Comparison of ENCODE assay signal across 8 cellular contexts in the genomic region with DNA sequence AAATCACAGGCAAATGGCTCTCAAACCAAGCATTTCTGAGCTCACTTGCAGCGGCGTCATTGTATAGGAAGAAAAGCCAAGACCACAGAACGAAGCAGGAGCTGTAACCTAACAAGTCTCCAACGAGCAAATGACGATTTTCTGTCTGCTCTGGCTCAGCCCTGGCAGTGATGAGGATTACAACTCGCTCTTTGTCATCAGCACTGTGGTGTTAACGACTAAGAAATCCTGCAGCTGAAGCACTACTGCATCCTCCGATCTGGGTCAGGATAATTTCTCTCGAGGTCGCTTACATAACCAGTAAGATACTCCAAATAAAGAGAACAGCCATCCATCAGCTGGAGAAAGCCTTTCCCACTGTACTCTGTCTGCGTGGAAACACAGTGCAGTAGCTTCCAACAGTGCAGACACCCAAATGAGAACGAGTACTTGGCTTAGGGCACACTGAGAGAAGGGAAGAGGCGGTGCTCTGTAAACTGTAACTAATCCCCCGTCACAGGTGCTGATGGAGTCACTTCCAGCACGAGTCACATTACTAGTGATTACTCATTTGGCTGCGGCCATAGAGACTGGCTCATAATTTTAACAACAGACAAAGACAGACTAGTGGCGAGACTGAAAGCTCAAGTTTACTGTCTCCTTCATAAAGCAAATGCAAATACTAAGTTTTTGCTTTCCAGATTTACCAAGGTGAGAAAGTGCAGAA.
A peak's percentile ranks its signal among the peaks of the same experiment; 100 is the strongest.
DNase-seq lines count a peak whose midpoint lies in the region; ATAC-seq and TF ChIP-seq lines count a peak whose summit lies in the region.

No MANE protein-coding gene starts in this region.

- no peaks in the 10 kb centered on the region for H3K27me3 ChIP-seq in layer of hippocampus (ENCODE audit: control insufficient read depth, insufficient read depth, low read length)

- TF ChIP-seq POLR2A in GM18951 (IDR thresholded peaks at IDR 0.05; ENCODE audit: extremely low read depth, insufficient read depth, insufficient read length), result peak; percentile 85

- H3K27ac ChIP-seq in cingulate gyrus (ENCODE audit: low read depth, low read length), result peak overlapping the region; percentile 96
- H3K27ac ChIP-seq in layer of hippocampus (ENCODE audit: low read depth, low read length), result peak overlapping the region; percentile 93

- in situ Hi-C loops in GM18951 (cut with MboI; ENCODE audit: low sequenced_read_pairs, unreplicated experiment), result no loop called here

- DNase-seq in AG20443 (ENCODE audit: low spot score), result peak; percentile 89
- peak; percentile 90 for DNase-seq in NCI-H345 (lab: John Stamatoyannopoulos, UW)
- DNase-seq in activated CD4-positive, alpha-beta T cell treated with anti-CD3 and anti-CD28 coated beads for 1 hour, result peak; percentile 66
- DNase-seq in stimulated activated CD4-positive, alpha-beta T cell treated with anti-CD3 and anti-CD28 coated beads, Interleukin-1b, Interleukin-23, amount 100 ng/mL, for 48 hours, result peak; percentile 83

- ATAC-seq in HG03196 (IDR thresholded peaks at IDR 0.05; ENCODE audit: unreplicated experiment), result peak; percentile 92

Comparison
In these comparisons a context has a peak if more than half of its experiments do, and no peak if none do; other contexts are left out.
1. Peak in every context shown above with its lines: DNase-seq, ATAC-seq and H3K27ac ChIP-seq.